Comparison of ENCODE assay signal across 1 cellular context in the genomic region with DNA sequence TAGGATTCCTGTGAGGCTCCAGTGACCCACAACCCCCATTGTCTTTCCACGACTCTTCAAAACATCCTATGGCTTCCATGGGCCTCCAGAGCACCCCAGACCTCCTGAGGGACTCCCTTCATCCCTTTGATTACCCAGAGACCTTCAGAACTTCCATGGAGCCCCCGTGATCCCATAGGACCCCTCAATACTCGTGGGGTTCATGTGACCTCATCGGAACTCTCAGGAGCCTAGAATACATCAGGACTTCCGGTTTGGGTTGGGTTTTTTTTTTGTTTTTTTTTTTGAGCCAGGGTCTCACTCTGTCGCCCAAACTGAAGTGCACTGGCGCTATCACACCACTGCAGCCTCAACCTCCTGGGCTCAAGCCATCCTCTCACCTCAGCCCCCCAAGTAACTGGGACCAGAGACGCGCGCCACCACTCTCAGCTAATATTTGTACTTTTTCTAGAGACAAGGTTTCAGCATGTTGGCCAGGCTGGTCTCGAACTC.
TF ChIP-seq lines count a peak whose summit lies in the region.

No MANE protein-coding gene starts in this region.

TF ChIP-seq in GM23338, 12 proteins besides CTCF, POLR2A, EP300 and RAD21:
- TF ChIP-seq ZNF462 (CRISPR knock-in tag; IDR thresholded peaks at IDR 0.05) (no peak), ETS1 (IDR thresholded peaks at IDR 0.05) (no peak), ZNF114 (CRISPR knock-in tag; IDR thresholded peaks at IDR 0.05) (no peak), EZH2phosphoT487 (IDR thresholded peaks at IDR 0.05; ENCODE audit: unreplicated experiment) (no peak), POLR2AphosphoS5 (IDR thresholded peaks at IDR 0.05; ENCODE audit: low read depth) (no peak), NANOG (IDR thresholded peaks at IDR 0.05; ENCODE audit: borderline replicate concordance) (no peak), JUNB (IDR thresholded peaks at IDR 0.05; ENCODE audit: unreplicated experiment) (no peak), STAT1 (IDR thresholded peaks at IDR 0.05; ENCODE audit: unreplicated experiment) (no peak), REST (IDR thresholded peaks at IDR 0.05; ENCODE audit: unreplicated experiment) (no peak), ZNF331 (CRISPR knock-in tag; IDR thresholded peaks at IDR 0.05; ENCODE audit: low read depth) (no peak), CREB1 (CRISPR knock-in tag; IDR thresholded peaks at IDR 0.05; ENCODE audit: low read depth) (no peak), EZH2 (IDR thresholded peaks at IDR 0.05; ENCODE audit: low read depth, unreplicated experiment) (no peak)
